In the genomic region with DNA sequence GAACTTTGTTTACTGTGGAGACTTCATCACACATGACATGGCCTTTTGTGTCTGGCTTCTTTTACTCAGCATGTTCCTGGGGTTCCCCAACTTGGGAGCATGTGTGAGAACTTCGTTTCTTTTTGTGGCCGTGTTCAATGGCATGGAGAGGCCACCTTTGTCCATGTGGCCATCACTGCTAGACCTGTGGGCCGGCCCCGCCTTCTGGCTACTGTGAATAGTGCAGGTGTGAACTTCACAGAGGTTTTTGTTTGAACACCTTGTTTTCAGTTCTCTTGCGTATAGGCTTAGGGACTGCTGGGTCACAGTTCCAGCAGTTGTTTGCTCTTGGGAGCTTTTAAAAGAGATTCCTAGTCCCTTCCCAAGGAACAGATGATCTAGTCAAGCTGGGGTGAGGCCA, we compare ENCODE assay signal across 1 cellular context.
A peak's percentile ranks its signal among the peaks of the same experiment; 100 is the strongest.
TF ChIP-seq lines count a peak whose summit lies in the region.

No MANE protein-coding gene starts in this region.

TF ChIP-seq in HepG2, 621 proteins besides CTCF, POLR2A, EP300 and RAD21 (continued from another document and continues in another):
- no peak for TF ChIP-seq NONO (IDR thresholded peaks at IDR 0.05)
- no peak for TF ChIP-seq NONO (CRISPR knock-in tag; conservative IDR thresholded peaks at IDR 0.05)
- TF ChIP-seq, protein P1, sequence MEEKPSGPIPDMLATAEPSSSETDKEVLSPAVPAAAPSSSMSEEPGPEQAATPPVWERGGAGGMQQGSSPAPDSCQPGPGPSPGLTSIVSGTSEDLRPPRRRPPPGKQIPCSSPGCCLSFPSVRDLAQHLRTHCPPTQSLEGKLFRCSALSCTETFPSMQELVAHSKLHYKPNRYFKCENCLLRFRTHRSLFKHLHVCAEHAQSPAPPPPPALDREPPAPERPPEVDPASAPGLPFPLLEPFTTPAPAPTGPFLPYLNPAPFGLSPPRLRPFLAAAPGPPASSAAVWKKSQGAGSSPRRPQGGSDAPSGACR (CRISPR knock-in tag; IDR thresholded peaks at IDR 0.05): no peak
- TF ChIP-seq, protein P2, sequence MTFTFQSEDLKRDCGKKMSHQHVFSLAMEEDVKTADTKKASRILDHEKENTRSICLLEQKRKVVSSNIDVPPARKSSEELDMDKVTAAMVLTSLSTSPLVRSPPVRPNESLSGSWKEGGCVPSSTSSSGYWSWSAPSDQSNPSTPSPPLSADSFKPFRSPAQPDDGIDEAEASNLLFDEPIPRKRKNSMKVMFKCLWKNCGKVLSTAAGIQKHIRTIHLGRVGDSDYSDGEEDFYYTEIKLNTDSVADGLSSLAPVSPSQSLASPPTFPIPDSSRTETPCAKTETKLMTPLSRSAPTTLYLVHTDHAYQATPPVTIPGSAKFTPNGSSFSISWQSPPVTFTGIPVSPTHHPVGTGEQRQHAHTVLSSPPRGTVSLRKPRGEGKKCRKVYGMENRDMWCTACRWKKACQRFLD (CRISPR knock-in tag; IDR thresholded peaks at IDR 0.05; ENCODE audit: borderline replicate concordance): no peak
- TF ChIP-seq MEIS1 (CRISPR knock-in tag; IDR thresholded peaks at IDR 0.05; ENCODE audit: borderline replicate concordance): no peak
- TF ChIP-seq ZNF329 (CRISPR knock-in tag; IDR thresholded peaks at IDR 0.05; ENCODE audit: low read depth): no peak
- no peak for TF ChIP-seq ZBTB42 (CRISPR knock-in tag; IDR thresholded peaks at IDR 0.05)
- peak; percentile 39; the same call in 1 of the 2 replicates for TF ChIP-seq SALL1 (CRISPR knock-in tag; IDR thresholded peaks at IDR 0.05)
- TF ChIP-seq, protein P3, sequence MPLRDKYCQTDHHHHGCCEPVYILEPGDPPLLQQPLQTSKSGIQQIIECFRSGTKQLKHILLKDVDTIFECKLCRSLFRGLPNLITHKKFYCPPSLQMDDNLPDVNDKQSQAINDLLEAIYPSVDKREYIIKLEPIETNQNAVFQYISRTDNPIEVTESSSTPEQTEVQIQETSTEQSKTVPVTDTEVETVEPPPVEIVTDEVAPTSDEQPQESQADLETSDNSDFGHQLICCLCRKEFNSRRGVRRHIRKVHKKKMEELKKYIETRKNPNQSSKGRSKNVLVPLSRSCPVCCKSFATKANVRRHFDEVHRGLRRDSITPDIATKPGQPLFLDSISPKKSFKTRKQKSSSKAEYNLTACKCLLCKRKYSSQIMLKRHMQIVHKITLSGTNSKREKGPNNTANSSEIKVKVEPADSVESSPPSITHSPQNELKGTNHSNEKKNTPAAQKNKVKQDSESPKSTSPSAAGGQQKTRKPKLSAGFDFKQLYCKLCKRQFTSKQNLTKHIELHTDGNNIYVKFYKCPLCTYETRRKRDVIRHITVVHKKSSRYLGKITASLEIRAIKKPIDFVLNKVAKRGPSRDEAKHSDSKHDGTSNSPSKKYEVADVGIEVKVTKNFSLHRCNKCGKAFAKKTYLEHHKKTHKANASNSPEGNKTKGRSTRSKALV (CRISPR knock-in tag; IDR thresholded peaks at IDR 0.05): no peak
- no peak for TF ChIP-seq ZNF160 (CRISPR knock-in tag; IDR thresholded peaks at IDR 0.05)
- TF ChIP-seq, protein P4, sequence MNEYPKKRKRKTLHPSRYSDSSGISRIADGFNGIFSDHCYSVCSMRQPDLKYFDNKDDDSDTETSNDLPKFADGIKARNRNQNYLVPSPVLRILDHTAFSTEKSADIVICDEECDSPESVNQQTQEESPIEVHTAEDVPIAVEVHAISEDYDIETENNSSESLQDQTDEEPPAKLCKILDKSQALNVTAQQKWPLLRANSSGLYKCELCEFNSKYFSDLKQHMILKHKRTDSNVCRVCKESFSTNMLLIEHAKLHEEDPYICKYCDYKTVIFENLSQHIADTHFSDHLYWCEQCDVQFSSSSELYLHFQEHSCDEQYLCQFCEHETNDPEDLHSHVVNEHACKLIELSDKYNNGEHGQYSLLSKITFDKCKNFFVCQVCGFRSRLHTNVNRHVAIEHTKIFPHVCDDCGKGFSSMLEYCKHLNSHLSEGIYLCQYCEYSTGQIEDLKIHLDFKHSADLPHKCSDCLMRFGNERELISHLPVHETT (CRISPR knock-in tag; conservative IDR thresholded peaks at IDR 0.05): no peak
- TF ChIP-seq, protein P5, sequence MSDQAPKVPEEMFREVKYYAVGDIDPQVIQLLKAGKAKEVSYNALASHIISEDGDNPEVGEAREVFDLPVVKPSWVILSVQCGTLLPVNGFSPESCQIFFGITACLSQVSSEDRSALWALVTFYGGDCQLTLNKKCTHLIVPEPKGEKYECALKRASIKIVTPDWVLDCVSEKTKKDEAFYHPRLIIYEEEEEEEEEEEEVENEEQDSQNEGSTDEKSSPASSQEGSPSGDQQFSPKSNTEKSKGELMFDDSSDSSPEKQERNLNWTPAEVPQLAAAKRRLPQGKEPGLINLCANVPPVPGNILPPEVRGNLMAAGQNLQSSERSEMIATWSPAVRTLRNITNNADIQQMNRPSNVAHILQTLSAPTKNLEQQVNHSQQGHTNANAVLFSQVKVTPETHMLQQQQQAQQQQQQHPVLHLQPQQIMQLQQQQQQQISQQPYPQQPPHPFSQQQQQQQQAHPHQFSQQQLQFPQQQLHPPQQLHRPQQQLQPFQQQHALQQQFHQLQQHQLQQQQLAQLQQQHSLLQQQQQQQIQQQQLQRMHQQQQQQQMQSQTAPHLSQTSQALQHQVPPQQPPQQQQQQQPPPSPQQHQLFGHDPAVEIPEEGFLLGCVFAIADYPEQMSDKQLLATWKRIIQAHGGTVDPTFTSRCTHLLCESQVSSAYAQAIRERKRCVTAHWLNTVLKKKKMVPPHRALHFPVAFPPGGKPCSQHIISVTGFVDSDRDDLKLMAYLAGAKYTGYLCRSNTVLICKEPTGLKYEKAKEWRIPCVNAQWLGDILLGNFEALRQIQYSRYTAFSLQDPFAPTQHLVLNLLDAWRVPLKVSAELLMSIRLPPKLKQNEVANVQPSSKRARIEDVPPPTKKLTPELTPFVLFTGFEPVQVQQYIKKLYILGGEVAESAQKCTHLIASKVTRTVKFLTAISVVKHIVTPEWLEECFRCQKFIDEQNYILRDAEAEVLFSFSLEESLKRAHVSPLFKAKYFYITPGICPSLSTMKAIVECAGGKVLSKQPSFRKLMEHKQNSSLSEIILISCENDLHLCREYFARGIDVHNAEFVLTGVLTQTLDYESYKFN (CRISPR knock-in tag; conservative IDR thresholded peaks at IDR 0.05): no peak
- 0 out of 2 replicates have a peak, but pooled peaks have one; percentile 14 for TF ChIP-seq MEF2D (CRISPR knock-in tag; IDR thresholded peaks at IDR 0.05)
- 0 out of 2 replicates have a peak, but pooled peaks have one; percentile 23 for TF ChIP-seq MIXL1 (CRISPR knock-in tag; IDR thresholded peaks at IDR 0.05)
- TF ChIP-seq KLF6 (CRISPR knock-in tag; IDR thresholded peaks at IDR 0.05): no peak
- TF ChIP-seq, protein P6, sequence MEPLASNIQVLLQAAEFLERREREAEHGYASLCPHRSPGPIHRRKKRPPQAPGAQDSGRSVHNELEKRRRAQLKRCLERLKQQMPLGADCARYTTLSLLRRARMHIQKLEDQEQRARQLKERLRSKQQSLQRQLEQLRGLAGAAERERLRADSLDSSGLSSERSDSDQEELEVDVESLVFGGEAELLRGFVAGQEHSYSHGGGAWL (CRISPR knock-in tag; IDR thresholded peaks at IDR 0.05): no peak
- TF ChIP-seq TCF7 (IDR thresholded peaks at IDR 0.05; ENCODE audit: low read depth): peak; percentile 29; the same call in 1 of the 2 replicates
- TF ChIP-seq, protein P7, sequence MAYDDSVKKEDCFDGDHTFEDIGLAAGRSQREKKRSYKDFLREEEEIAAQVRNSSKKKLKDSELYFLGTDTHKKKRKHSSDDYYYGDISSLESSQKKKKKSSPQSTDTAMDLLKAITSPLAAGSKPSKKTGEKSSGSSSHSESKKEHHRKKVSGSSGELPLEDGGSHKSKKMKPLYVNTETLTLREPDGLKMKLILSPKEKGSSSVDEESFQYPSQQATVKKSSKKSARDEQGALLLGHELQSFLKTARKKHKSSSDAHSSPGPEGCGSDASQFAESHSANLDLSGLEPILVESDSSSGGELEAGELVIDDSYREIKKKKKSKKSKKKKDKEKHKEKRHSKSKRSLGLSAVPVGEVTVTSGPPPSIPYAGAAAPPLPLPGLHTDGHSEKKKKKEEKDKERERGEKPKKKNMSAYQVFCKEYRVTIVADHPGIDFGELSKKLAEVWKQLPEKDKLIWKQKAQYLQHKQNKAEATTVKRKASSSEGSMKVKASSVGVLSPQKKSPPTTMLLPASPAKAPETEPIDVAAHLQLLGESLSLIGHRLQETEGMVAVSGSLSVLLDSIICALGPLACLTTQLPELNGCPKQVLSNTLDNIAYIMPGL (CRISPR knock-in tag; IDR thresholded peaks at IDR 0.05; ENCODE audit: borderline replicate concordance in 1 of 2, low read depth in 1 of 2): 0 out of 4 replicates have a peak, but pooled peaks of 1 of the 2 experiments have one; percentile 13
- no peak for TF ChIP-seq KAT8 (CRISPR knock-in tag; IDR thresholded peaks at IDR 0.05)
- TF ChIP-seq, protein P8, sequence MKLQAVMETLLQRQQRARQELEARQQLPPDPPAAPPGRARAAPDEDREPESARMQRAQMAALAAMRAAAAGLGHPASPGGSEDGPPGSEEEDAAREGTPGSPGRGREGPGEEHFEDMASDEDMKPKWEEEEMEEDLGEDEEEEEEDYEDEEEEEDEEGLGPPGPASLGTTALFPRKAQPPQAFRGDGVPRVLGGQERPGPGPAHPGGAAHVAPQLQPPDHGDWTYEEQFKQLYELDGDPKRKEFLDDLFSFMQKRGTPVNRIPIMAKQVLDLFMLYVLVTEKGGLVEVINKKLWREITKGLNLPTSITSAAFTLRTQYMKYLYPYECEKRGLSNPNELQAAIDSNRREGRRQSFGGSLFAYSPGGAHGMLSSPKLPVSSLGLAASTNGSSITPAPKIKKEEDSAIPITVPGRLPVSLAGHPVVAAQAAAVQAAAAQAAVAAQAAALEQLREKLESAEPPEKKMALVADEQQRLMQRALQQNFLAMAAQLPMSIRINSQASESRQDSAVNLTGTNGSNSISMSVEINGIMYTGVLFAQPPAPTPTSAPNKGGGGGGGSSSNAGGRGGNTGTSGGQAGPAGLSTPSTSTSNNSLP (IDR thresholded peaks at IDR 0.05; ENCODE audit: low read depth, low read length): no peak
- TF ChIP-seq TAF1 (CRISPR knock-in tag; IDR thresholded peaks at IDR 0.05): no peak
- 0 out of 2 replicates have a peak, but pooled peaks have one; percentile 28 for TF ChIP-seq RFXAP (CRISPR knock-in tag; IDR thresholded peaks at IDR 0.05; ENCODE audit: borderline replicate concordance)
- TF ChIP-seq GATAD2A (CRISPR knock-in tag; IDR thresholded peaks at IDR 0.05): 0 out of 2 replicates have a peak, but pooled peaks have one; percentile 28
- TF ChIP-seq KMT2A (CRISPR knock-in tag; IDR thresholded peaks at IDR 0.05): no peak
- TF ChIP-seq FOXA1 (IDR thresholded peaks at IDR 0.05): no peak
- TF ChIP-seq FOXA1 (CRISPR knock-in tag; IDR thresholded peaks at IDR 0.05): peak; percentile 33; the same call in 1 of the 2 replicates
- no peak for TF ChIP-seq ZNF101 (CRISPR knock-in tag; IDR thresholded peaks at IDR 0.05; ENCODE audit: borderline replicate concordance, low read depth)
- peak; percentile 33; the same call in 1 of the 2 replicates for TF ChIP-seq NR2F6 (IDR thresholded peaks at IDR 0.05)
- 0 out of 2 replicates have a peak, but pooled peaks have one; percentile 18 for TF ChIP-seq NR2F6 (CRISPR knock-in tag; IDR thresholded peaks at IDR 0.05)
- TF ChIP-seq PRPF4 (IDR thresholded peaks at IDR 0.05; ENCODE audit: low read depth, low read length, poor library complexity, severe bottlenecking): no peak
- peak; percentile 6 for TF ChIP-seq TEAD3 (CRISPR knock-in tag; optimal IDR thresholded peaks at IDR 0.05; ENCODE audit: borderline replicate concordance)
- TF ChIP-seq CC2D1A (CRISPR knock-in tag; IDR thresholded peaks at IDR 0.05): no peak
- TF ChIP-seq ZEB1 (IDR thresholded peaks at IDR 0.05; ENCODE audit: insufficient replicate concordance, low read depth): peak; percentile 79
- TF ChIP-seq, protein P9, sequence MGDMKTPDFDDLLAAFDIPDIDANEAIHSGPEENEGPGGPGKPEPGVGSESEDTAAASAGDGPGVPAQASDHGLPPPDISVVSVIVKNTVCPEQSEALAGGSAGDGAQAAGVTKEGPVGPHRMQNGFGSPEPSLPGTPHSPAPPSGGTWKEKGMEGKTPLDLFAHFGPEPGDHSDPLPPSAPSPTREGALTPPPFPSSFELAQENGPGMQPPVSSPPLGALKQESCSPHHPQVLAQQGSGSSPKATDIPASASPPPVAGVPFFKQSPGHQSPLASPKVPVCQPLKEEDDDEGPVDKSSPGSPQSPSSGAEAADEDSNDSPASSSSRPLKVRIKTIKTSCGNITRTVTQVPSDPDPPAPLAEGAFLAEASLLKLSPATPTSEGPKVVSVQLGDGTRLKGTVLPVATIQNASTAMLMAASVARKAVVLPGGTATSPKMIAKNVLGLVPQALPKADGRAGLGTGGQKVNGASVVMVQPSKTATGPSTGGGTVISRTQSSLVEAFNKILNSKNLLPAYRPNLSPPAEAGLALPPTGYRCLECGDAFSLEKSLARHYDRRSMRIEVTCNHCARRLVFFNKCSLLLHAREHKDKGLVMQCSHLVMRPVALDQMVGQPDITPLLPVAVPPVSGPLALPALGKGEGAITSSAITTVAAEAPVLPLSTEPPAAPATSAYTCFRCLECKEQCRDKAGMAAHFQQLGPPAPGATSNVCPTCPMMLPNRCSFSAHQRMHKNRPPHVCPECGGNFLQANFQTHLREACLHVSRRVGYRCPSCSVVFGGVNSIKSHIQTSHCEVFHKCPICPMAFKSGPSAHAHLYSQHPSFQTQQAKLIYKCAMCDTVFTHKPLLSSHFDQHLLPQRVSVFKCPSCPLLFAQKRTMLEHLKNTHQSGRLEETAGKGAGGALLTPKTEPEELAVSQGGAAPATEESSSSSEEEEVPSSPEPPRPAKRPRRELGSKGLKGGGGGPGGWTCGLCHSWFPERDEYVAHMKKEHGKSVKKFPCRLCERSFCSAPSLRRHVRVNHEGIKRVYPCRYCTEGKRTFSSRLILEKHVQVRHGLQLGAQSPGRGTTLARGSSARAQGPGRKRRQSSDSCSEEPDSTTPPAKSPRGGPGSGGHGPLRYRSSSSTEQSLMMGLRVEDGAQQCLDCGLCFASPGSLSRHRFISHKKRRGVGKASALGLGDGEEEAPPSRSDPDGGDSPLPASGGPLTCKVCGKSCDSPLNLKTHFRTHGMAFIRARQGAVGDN (CRISPR knock-in tag; IDR thresholded peaks at IDR 0.05): no peak; the same call in 1 of the 2 replicates
- no peak for TF ChIP-seq ZNF296 (CRISPR knock-in tag; conservative IDR thresholded peaks at IDR 0.05)
- TF ChIP-seq EHMT2 (IDR thresholded peaks at IDR 0.05; ENCODE audit: borderline replicate concordance, low read depth, low read length): 0 out of 2 replicates have a peak, but pooled peaks have one; percentile 39
- 0 out of 2 replicates have a peak, but pooled peaks have one; percentile 25 for TF ChIP-seq FOSL2 (CRISPR knock-in tag; IDR thresholded peaks at IDR 0.05)
- no peak for TF ChIP-seq ZNF451 (CRISPR knock-in tag; IDR thresholded peaks at IDR 0.05)
- TF ChIP-seq ZNF501 (CRISPR knock-in tag; IDR thresholded peaks at IDR 0.05): no peak
- TF ChIP-seq STAG1 (CRISPR knock-in tag; IDR thresholded peaks at IDR 0.05): peak; percentile 61
- TF ChIP-seq PHF21A (CRISPR knock-in tag; IDR thresholded peaks at IDR 0.05): peak; percentile 58; the same call in 1 of the 2 replicates
- TF ChIP-seq ZNF572 (CRISPR knock-in tag; IDR thresholded peaks at IDR 0.05): no peak
- TF ChIP-seq TAF15 (IDR thresholded peaks at IDR 0.05; ENCODE audit: low read depth, low read length, poor library complexity, severe bottlenecking): no peak
- TF ChIP-seq SOX13 (IDR thresholded peaks at IDR 0.05): no peak
- peak in 1 of 2 experiments; percentile 75; a peak in 1 of 4 replicates for TF ChIP-seq SOX13 (CRISPR knock-in tag; conservative IDR thresholded peaks at IDR 0.05 in 1 of 2, IDR thresholded peaks at IDR 0.05 in 1 of 2)
